ENCODE assay signal across 2 cellular contexts in genomic region chr10:25965584-25965983, GRCh38.
TF ChIP-seq lines count a peak whose summit lies in the region.

No MANE protein-coding gene starts in this region.

TF ChIP-seq in GM23338, 12 proteins besides CTCF, POLR2A, EP300 and RAD21:
- TF ChIP-seq POLR2AphosphoS5 (IDR thresholded peaks at IDR 0.05; ENCODE audit: low read depth) (no peak), EZH2 (IDR thresholded peaks at IDR 0.05; ENCODE audit: low read depth, unreplicated experiment) (no peak), EZH2phosphoT487 (IDR thresholded peaks at IDR 0.05; ENCODE audit: unreplicated experiment) (no peak), ZNF114 (CRISPR knock-in tag; IDR thresholded peaks at IDR 0.05) (no peak), CREB1 (CRISPR knock-in tag; IDR thresholded peaks at IDR 0.05; ENCODE audit: low read depth) (no peak), JUNB (IDR thresholded peaks at IDR 0.05; ENCODE audit: unreplicated experiment) (no peak)

TF ChIP-seq in H1, 55 proteins besides CTCF, POLR2A, EP300 and RAD21:
- TF ChIP-seq MAX (IDR thresholded peaks at IDR 0.05) (no peak), RBBP5 (IDR thresholded peaks at IDR 0.05; ENCODE audit: borderline replicate concordance, low read depth, low read length) (no peak), RNF2 (IDR thresholded peaks at IDR 0.05; ENCODE audit: borderline replicate concordance, low read depth, low read length, missing control alignments, poor library complexity, severe bottlenecking) (no peak), YY1 (IDR thresholded peaks at IDR 0.05; ENCODE audit: low read depth, low read length) (no peak)
